9 cellular contexts compared by ENCODE assay signal in genomic region chr17:4740025-4740351, GRCh38. TPM values are rescaled to one million over a fixed set of nuclear protein-coding genes. Genes with fewer than 3 reads are reported as not detected.
DNase-seq lines count a peak whose midpoint lies in the region; ATAC-seq and FAIRE-seq lines count a peak whose summit lies in the region.
"Had no signal": no experiment of that assay in that cellular context is flagged by ENCODE, and none has a peak within 500 bp of the region (broad histone marks: within the 10 kb centered on the region; RNA-seq: fewer than 3 reads in every experiment).

No MANE protein-coding gene starts in this region.

- H3K79me2 ChIP-seq in ACC112 (ENCODE audit: control insufficient read depth, insufficient read depth, low read length, unreplicated experiment) = no peaks in the 10 kb centered on the region

- H3K36me3 ChIP-seq in ACC112 (ENCODE audit: insufficient read depth, low read length) = no peaks in the 10 kb centered on the region
- H3K36me3 ChIP-seq in HUES64 (ENCODE audit: insufficient read depth, low read length) = no peaks in the 10 kb centered on the region

- FAIRE-seq in frontal cortex (lab: Jason Lieb, UNC) = no peak

- H2AFZ ChIP-seq in ACC112 (ENCODE audit: low read length, unreplicated experiment) = peak overlapping the region; percentile 90

- H3K9me3 ChIP-seq in HUES64 (ENCODE audit: insufficient read depth, low read depth, low read length) = no peaks in the 10 kb centered on the region

- intact Hi-C loops in dendritic cell treated with granulocyte-macrophage colony-stimulating factor and Interleukin-4, amounts not matched to agents 40 ng/mL and 50 ng/mL, for 4 days (cut with micrococcal nuclease) = no loop called here

- H3K4me3 ChIP-seq in ACC112 (ENCODE audit: low read depth, low read length) = peak overlapping the region; percentile 92
- peak overlapping the region; percentile 56 for H3K4me3 ChIP-seq in HUES64 (ENCODE audit: low read length)

- ATAC-seq in naive B cell (ENCODE audit: low read depth in 2 of 2) = no peak
- no peak for ATAC-seq in HG02973 (IDR thresholded peaks at IDR 0.05; ENCODE audit: unreplicated experiment)

- peak overlapping the region; percentile 65 for H3K4me3 Mint-ChIP-seq in dendritic cell treated with granulocyte-macrophage colony-stimulating factor and Interleukin-4, amounts not matched to agents 40 ng/mL and 50 ng/mL, for 4 days
- peak overlapping the region; percentile 62 to 92 (median 86) for H3K4me3 Mint-ChIP-seq in naive B cell

- no peaks in the 10 kb centered on the region for H3K9me3 Mint-ChIP-seq in dendritic cell treated with granulocyte-macrophage colony-stimulating factor and Interleukin-4, amounts not matched to agents 40 ng/mL and 50 ng/mL, for 4 days
- H3K9me3 Mint-ChIP-seq in naive B cell = no peaks in the 10 kb centered on the region

- H3K27me3 ChIP-seq in ACC112 (ENCODE audit: insufficient read depth, low read length) (peaks cover 22% of the 10 kb centered on the region), HUES64 (ENCODE audit: insufficient read depth, low read length) (peaks cover 92% of the 10 kb centered on the region)

- H3K4me1 Mint-ChIP-seq in dendritic cell treated with granulocyte-macrophage colony-stimulating factor and Interleukin-4, amounts not matched to agents 40 ng/mL and 50 ng/mL, for 4 days (ENCODE audit: low read depth) = peaks cover 47% of the 10 kb centered on the region
- peaks cover 28 to 33% (median 33%) of the 10 kb centered on the region in 3 donors for H3K4me1 Mint-ChIP-seq in naive B cell

- peaks cover 30% of the 10 kb centered on the region for H3K36me3 Mint-ChIP-seq in dendritic cell treated with granulocyte-macrophage colony-stimulating factor and Interleukin-4, amounts not matched to agents 40 ng/mL and 50 ng/mL, for 4 days (ENCODE audit: low read depth)
- H3K36me3 Mint-ChIP-seq in naive B cell = no peaks in the 10 kb centered on the region

- peak overlapping the region; percentile 96 for H3K27ac Mint-ChIP-seq in dendritic cell treated with granulocyte-macrophage colony-stimulating factor and Interleukin-4, amounts not matched to agents 40 ng/mL and 50 ng/mL, for 4 days
- peak overlapping the region; percentile 57 to 99 (median 92) for H3K27ac Mint-ChIP-seq in naive B cell

- no peak for DNase-seq in naive B cell
- DNase-seq in stimulated activated CD4-positive, alpha-beta T cell treated with anti-CD3 and anti-CD28 coated beads, Interleukin-2, amount 100 ng/mL, for 48 hours = no peak
- DNase-seq in frontal cortex (ENCODE audit: low spot score in 2 of 2) = no peak
- DNase-seq in GM03348 (ENCODE audit: low spot score) = no peak

- no peak overlapping the region; the same call in 1 of the 2 replicates for H3K9ac ChIP-seq in HUES64 (ENCODE audit: low read depth, low read length)

- H3K4me1 ChIP-seq in ACC112 (ENCODE audit: control insufficient read depth, insufficient read depth, low read length, unreplicated experiment) = peaks cover 8% of the 10 kb centered on the region
- H3K4me1 ChIP-seq in HUES64 (ENCODE audit: insufficient read depth, low read length) = 0 out of 2 replicates have a peak, but pooled peaks cover 3% of the 10 kb centered on the region

- no peak overlapping the region for H3K27ac ChIP-seq in ACC112 (ENCODE audit: low read depth, low read length)
- no peak overlapping the region for H3K27ac ChIP-seq in HUES64 (ENCODE audit: low read depth, low read length)

- whole genome bisulfite sequencing in HUES64 = 10% methylated on average over 13 of the region's 13 CpGs

- peaks cover 40% of the 10 kb centered on the region for H3K27me3 Mint-ChIP-seq in dendritic cell treated with granulocyte-macrophage colony-stimulating factor and Interleukin-4, amounts not matched to agents 40 ng/mL and 50 ng/mL, for 4 days
- peaks cover 6 to 37% (median 31%) of the 10 kb centered on the region in 3 donors for H3K27me3 Mint-ChIP-seq in naive B cell

RNA-seq across cellular contexts. Expression of gene CXCL16, which starts 0.3 kb away (rescaled TPM):
- 0.75 TPM for polyA plus RNA-seq in HUES64 (2013, experiment 1 of 2)
- 1.5 TPM for polyA plus RNA-seq in HUES64 (2013, experiment 2 of 2)
- polyA plus RNA-seq in naive B cell (ENCODE audit: low read depth in 6 of 6) = 10 to 100 TPM; 12.2 to 19.8 (median 18.4) TPM
- total RNA-seq in frontal cortex = under 0.01 TPM

RNA-seq across cellular contexts. Expression of gene ZMYND15, which starts 0.4 kb away (rescaled TPM):
- 0.10 TPM for polyA plus RNA-seq in HUES64 (2013, experiment 1 of 2)
- 0.13 TPM for polyA plus RNA-seq in HUES64 (2013, experiment 2 of 2)
- polyA plus RNA-seq in naive B cell (ENCODE audit: low read depth in 6 of 6) = under 1 TPM in 1 of 6 donors, not detected in 5; 0.40 TPM
- total RNA-seq in frontal cortex = not detected

RNA-seq across cellular contexts. Expression of gene MED11, which starts 8.8 kb away (rescaled TPM):
- polyA plus RNA-seq in HUES64 (2013, experiment 1 of 2) = 23.5 TPM
- 25.1 TPM for polyA plus RNA-seq in HUES64 (2013, experiment 2 of 2)
- 10 to 100 TPM; 20.1 to 63.4 (median 48.3) TPM for polyA plus RNA-seq in naive B cell (ENCODE audit: low read depth in 6 of 6)
- total RNA-seq in frontal cortex = 6.1 TPM

RNA-seq across cellular contexts. Expression of gene ARRB2, which starts 29.6 kb away (rescaled TPM):
- polyA plus RNA-seq in HUES64 (2013, experiment 1 of 2) = 44.4 TPM
- 49.7 TPM for polyA plus RNA-seq in HUES64 (2013, experiment 2 of 2)
- 10 to 100 TPM; 12.1 to 23.7 (median 14.9) TPM for polyA plus RNA-seq in naive B cell (ENCODE audit: low read depth in 6 of 6)
- 16.3 TPM for total RNA-seq in frontal cortex

RNA-seq across cellular contexts. Expression of gene TM4SF5, which starts 31.7 kb away (rescaled TPM):
- polyA plus RNA-seq in HUES64 (2013, experiment 1 of 2) = not detected
- not detected for polyA plus RNA-seq in HUES64 (2013, experiment 2 of 2)
- not detected for polyA plus RNA-seq in naive B cell (ENCODE audit: low read depth in 6 of 6)
- not detected for total RNA-seq in frontal cortex
- total RNA-seq: myocyte had no signal
